15 cellular contexts compared by ENCODE assay signal in genomic region chr11:2997406-2997805, GRCh38. TPM values are rescaled to one million over a fixed set of nuclear protein-coding genes. Genes with fewer than 3 reads are reported as not detected.
DNase-seq lines count a peak whose midpoint lies in the region; ATAC-seq and TF ChIP-seq lines count a peak whose summit lies in the region.
"Had no signal": no experiment of that assay in that cellular context is flagged by ENCODE, and none has a peak within 500 bp of the region (broad histone marks: within the 10 kb centered on the region; RNA-seq: fewer than 3 reads in every experiment).

No MANE protein-coding gene starts in this region.

- CTCF ChIA-PET in activated CD8-positive, alpha-beta T cell treated with anti-CD3 and anti-CD28 coated beads, Interleukin-2, amount 10 ng/mL, durations not matched to agents 7 days and 5 days (lab: Charles Lee): interaction anchor here (0.8 to 1.9 kb wide), 3 partner anchors 9 to 24 kb away, joined by 3 to 9 read pairs (median 3); no protein-coding TSS in a partner anchor
- CTCF ChIA-PET in activated CD8-positive, alpha-beta T cell treated with anti-CD3 and anti-CD28 coated beads for 36 hours (lab: Charles Lee): interaction anchor here (1.0 to 2.0 kb wide), 4 partner anchors 9 to 24 kb away, joined by 4 to 7 read pairs (median 5); no protein-coding TSS in a partner anchor

- H3K9me3 ChIP-seq in body of pancreas (no peaks in the 10 kb centered on the region), mucosa of stomach (ENCODE audit: control insufficient read depth, low read length) (no peaks in the 10 kb centered on the region), stomach (no peaks in the 10 kb centered on the region)
- H3K9me3 ChIP-seq: Peyer's patch had no signal

- H3K9ac ChIP-seq in mucosa of stomach (ENCODE audit: low read length): peak overlapping the region; percentile 16

- H3K27me3 Mint-ChIP-seq in activated CD8-positive, alpha-beta T cell treated with anti-CD3 and anti-CD28 coated beads, Interleukin-2, amount 10 ng/mL, durations not matched to agents 7 days and 5 days (ENCODE audit: low read depth): no peaks in the 10 kb centered on the region
- no peaks in the 10 kb centered on the region for H3K27me3 Mint-ChIP-seq in activated CD8-positive, alpha-beta T cell treated with anti-CD3 and anti-CD28 coated beads for 36 hours

- peaks cover 30% of the 10 kb centered on the region for H3K36me3 Mint-ChIP-seq in activated CD8-positive, alpha-beta T cell treated with anti-CD3 and anti-CD28 coated beads, Interleukin-2, amount 10 ng/mL, durations not matched to agents 7 days and 5 days (ENCODE audit: low read depth)
- peaks cover 15% of the 10 kb centered on the region for H3K36me3 Mint-ChIP-seq in activated CD8-positive, alpha-beta T cell treated with anti-CD3 and anti-CD28 coated beads for 36 hours (ENCODE audit: low read depth)

- TF ChIP-seq CTCF in activated CD8-positive, alpha-beta T cell treated with anti-CD3 and anti-CD28 coated beads for 36 hours (IDR thresholded peaks at IDR 0.05): no peak
- TF ChIP-seq CTCF in body of pancreas (IDR thresholded peaks at IDR 0.05) (no peak), stomach (IDR thresholded peaks at IDR 0.05) (no peak)

- H3K4me1 Mint-ChIP-seq in activated CD8-positive, alpha-beta T cell treated with anti-CD3 and anti-CD28 coated beads, Interleukin-2, amount 10 ng/mL, durations not matched to agents 7 days and 5 days (ENCODE audit: low read depth): peaks cover 4% of the 10 kb centered on the region
- no peaks in the 10 kb centered on the region for H3K4me1 Mint-ChIP-seq in activated CD8-positive, alpha-beta T cell treated with anti-CD3 and anti-CD28 coated beads for 36 hours (ENCODE audit: low read depth)

- peaks cover 60% of the 10 kb centered on the region for H3K4me1 ChIP-seq in body of pancreas
- peaks cover 59% of the 10 kb centered on the region for H3K4me1 ChIP-seq in mucosa of stomach (ENCODE audit: control insufficient read depth, insufficient read depth, low read length)
- H3K4me1 ChIP-seq in stomach: peaks cover 49 to 63% (median 56%) of the 10 kb centered on the region in 4 donors

- H3K4me3 ChIP-seq in body of pancreas (no peak overlapping the region), mucosa of stomach (ENCODE audit: low read length) (no peak overlapping the region), stomach (no peak overlapping the region)
- H3K4me3 ChIP-seq: Peyer's patch had no signal

- no peak for ATAC-seq in activated CD8-positive, alpha-beta T cell treated with anti-CD3 and anti-CD28 coated beads, Interleukin-2, amount 10 ng/mL, durations not matched to agents 7 days and 5 days
- ATAC-seq in activated CD8-positive, alpha-beta T cell treated with anti-CD3 and anti-CD28 coated beads for 36 hours: no peak
- ATAC-seq in body of pancreas: no peak
- no peak for ATAC-seq in GM21447 (IDR thresholded peaks at IDR 0.05; ENCODE audit: unreplicated experiment)

- no peaks in the 10 kb centered on the region for H3K36me3 ChIP-seq in body of pancreas (replicated peaks in 1 of 2; ENCODE audit: insufficient read depth in 1 of 2, low read depth in 2 of 2)
- peaks cover 12% of the 10 kb centered on the region for H3K36me3 ChIP-seq in mucosa of stomach (ENCODE audit: control insufficient read depth, insufficient read depth, low read length)
- H3K36me3 ChIP-seq in stomach: peaks cover 6 to 34% (median 27%) of the 10 kb centered on the region in 4 donors

- DNase-seq in activated CD8-positive, alpha-beta T cell treated with anti-CD3 and anti-CD28 coated beads, Interleukin-2, amount 10 ng/mL, durations not matched to agents 7 days and 5 days: no peak
- DNase-seq in activated CD8-positive, alpha-beta T cell treated with anti-CD3 and anti-CD28 coated beads for 36 hours: no peak
- DNase-seq in body of pancreas (no peak), stomach (peak; percentile 5), germinal center (ENCODE audit: low spot score) (no peak), RKO (ENCODE audit: low spot score) (no peak)
- DNase-seq: 8988T, DMS79, GOT3, NCI-H1105, NCI-H446 treated with DMSO at 0.1 percent for 48 hours had no signal

- WGBS in body of pancreas, 2 donors: 90 to 92% methylated on average over 4 of the region's 4 CpGs
- WGBS in stomach, 5 donors: 81 to 89% (median 86%) methylated on average over 4 of the region's 4 CpGs

- no peaks in the 10 kb centered on the region for H3K9me3 Mint-ChIP-seq in activated CD8-positive, alpha-beta T cell treated with anti-CD3 and anti-CD28 coated beads, Interleukin-2, amount 10 ng/mL, durations not matched to agents 7 days and 5 days (ENCODE audit: insufficient read depth)
- H3K9me3 Mint-ChIP-seq in activated CD8-positive, alpha-beta T cell treated with anti-CD3 and anti-CD28 coated beads for 36 hours: no peaks in the 10 kb centered on the region

- no peak for TF ChIP-seq POLR2A in body of pancreas (IDR thresholded peaks at IDR 0.05)
- TF ChIP-seq POLR2A in stomach (IDR thresholded peaks at IDR 0.05): no peak

- H3K27ac ChIP-seq in body of pancreas: peak overlapping the region; percentile 26 to 83 (median 67)
- peak overlapping the region in 4 of 5 donors; percentile 40 to 80 (median 59) for H3K27ac ChIP-seq in stomach
- H3K27ac ChIP-seq: Peyer's patch had no signal

- H3K27me3 ChIP-seq in body of pancreas: no peaks in the 10 kb centered on the region
- H3K27me3 ChIP-seq in mucosa of stomach (ENCODE audit: control insufficient read depth, insufficient read depth, low read length): no peaks in the 10 kb centered on the region
- H3K27me3 ChIP-seq in stomach: no peaks in the 10 kb centered on the region
- H3K27me3 ChIP-seq: Peyer's patch had no signal

- intact Hi-C loops in activated CD8-positive, alpha-beta T cell treated with anti-CD3 and anti-CD28 coated beads for 36 hours (cut with micrococcal nuclease): no loop called here
- intact Hi-C loops in body of pancreas (cut with DNase I) (no loop called here), stomach (cut with DNase I; ENCODE audit: low total_unique reads) (no loop called here)

- H3K27ac Mint-ChIP-seq in activated CD8-positive, alpha-beta T cell treated with anti-CD3 and anti-CD28 coated beads, Interleukin-2, amount 10 ng/mL, durations not matched to agents 7 days and 5 days: peak overlapping the region; percentile 20
- H3K27ac Mint-ChIP-seq in activated CD8-positive, alpha-beta T cell treated with anti-CD3 and anti-CD28 coated beads for 36 hours: no peak overlapping the region
- H3K27ac Mint-ChIP-seq: CD14-positive monocyte had no signal

- POLR2A ChIA-PET in activated CD8-positive, alpha-beta T cell treated with anti-CD3 and anti-CD28 coated beads, Interleukin-2, amount 10 ng/mL, durations not matched to agents 7 days and 5 days (lab: Charles Lee): interaction anchor here (1.3 to 1.7 kb wide), 3 partner anchors 9 to 12 kb away, joined by 4 to 7 read pairs (median 6); no protein-coding TSS in a partner anchor
- POLR2A ChIA-PET in activated CD8-positive, alpha-beta T cell treated with anti-CD3 and anti-CD28 coated beads for 36 hours (lab: Charles Lee): interaction anchor here (1.0 to 2.1 kb wide), 4 partner anchors 8 to 26 kb away, joined by 3 to 6 read pairs (median 4); no protein-coding TSS in a partner anchor

- no peak overlapping the region for H3K4me3 Mint-ChIP-seq in activated CD8-positive, alpha-beta T cell treated with anti-CD3 and anti-CD28 coated beads, Interleukin-2, amount 10 ng/mL, durations not matched to agents 7 days and 5 days
- H3K4me3 Mint-ChIP-seq in activated CD8-positive, alpha-beta T cell treated with anti-CD3 and anti-CD28 coated beads for 36 hours: no peak overlapping the region
- H3K4me3 Mint-ChIP-seq: CD14-positive monocyte had no signal

- TF ChIP-seq EP300 in stomach (IDR thresholded peaks at IDR 0.05): no peak

RNA-seq across cellular contexts. Expression of gene NAP1L4, which starts 5.3 kb away (rescaled TPM):
- total RNA-seq in activated CD8-positive, alpha-beta T cell treated with anti-CD3 and anti-CD28 coated beads, Interleukin-2, amount 10 ng/mL, durations not matched to agents 7 days and 5 days: 100 to 1,000 TPM; 287 to 300 TPM
- total RNA-seq in activated CD8-positive, alpha-beta T cell treated with anti-CD3 and anti-CD28 coated beads for 36 hours: 100 to 1,000 TPM; 212 to 223 TPM
- total RNA-seq in body of pancreas (10 to 100 TPM; 45.9 to 57.7 TPM), stomach (100 to 1,000 TPM in 4 of 5 donors, 10 to 100 TPM in 1; 80.5 to 438 (median 181) TPM)
- polyA plus RNA-seq in stomach: 10 to 100 TPM; 61.3 to 82.7 (median 77.5) TPM

RNA-seq across cellular contexts. Expression of gene CARS1, which starts 59.8 kb away (rescaled TPM):
- total RNA-seq in activated CD8-positive, alpha-beta T cell treated with anti-CD3 and anti-CD28 coated beads, Interleukin-2, amount 10 ng/mL, durations not matched to agents 7 days and 5 days: 10 to 100 TPM; 74.6 to 81.5 TPM
- total RNA-seq in activated CD8-positive, alpha-beta T cell treated with anti-CD3 and anti-CD28 coated beads for 36 hours: 10 to 100 TPM; 82.7 to 88.2 TPM
- total RNA-seq in body of pancreas: 10 to 100 TPM; 15.8 to 20.8 TPM
- total RNA-seq in stomach: 10 to 100 TPM; 28.6 to 54.2 (median 42.6) TPM
- polyA plus RNA-seq in stomach: 10 to 100 TPM; 25.2 to 44.9 (median 35.7) TPM
